In the genomic region with DNA sequence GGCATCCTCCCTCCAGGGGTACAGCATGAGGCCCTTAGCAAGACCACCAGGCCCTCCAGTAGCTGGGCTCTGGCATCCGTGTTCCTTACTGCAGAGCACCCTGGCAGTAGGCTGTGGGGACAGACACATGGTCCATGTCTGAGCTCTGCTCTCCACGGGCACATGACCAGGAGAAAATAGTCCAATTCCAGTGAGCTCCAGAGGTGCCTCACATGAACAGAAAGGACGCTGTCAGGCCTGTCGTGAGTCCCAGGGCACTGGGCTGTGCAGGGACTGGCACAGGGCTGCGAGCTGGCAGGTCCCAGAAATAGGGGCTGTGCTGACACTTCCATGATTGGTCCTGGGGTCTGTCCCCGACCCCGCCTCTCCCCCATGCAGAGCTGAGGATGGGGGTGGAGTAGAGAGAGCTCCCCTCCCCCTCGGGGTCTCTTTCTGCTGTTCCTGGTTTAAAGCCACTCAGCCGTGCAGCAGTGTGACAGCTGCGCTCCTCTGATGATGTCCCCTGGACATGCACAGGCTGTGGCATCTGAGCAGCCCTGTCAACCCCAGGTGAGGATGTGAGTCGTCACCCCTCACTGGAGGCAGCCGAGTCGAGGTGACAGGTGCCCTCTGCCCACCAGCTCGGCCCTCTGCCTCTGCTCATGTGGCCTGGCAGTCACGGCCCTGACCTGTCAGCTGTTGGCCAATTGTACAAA, we compare ENCODE assay signal across 17 cellular contexts. TPM values are rescaled to one million over a fixed set of nuclear protein-coding genes. Genes with fewer than 3 reads are reported as not detected.
"Had no signal": no experiment of that assay in that cellular context is flagged by ENCODE, and none has a peak within 500 bp of the region (broad histone marks: within the 10 kb centered on the region; RNA-seq: fewer than 3 reads in every experiment).

No MANE protein-coding gene starts in this region.

- H3K9me3 ChIP-seq: adrenal gland, gastroesophageal sphincter, mucosa of descending colon had no signal

- H3K4me3 ChIP-seq: adrenal gland, gastroesophageal sphincter, mucosa of descending colon had no signal

- H3K27ac Mint-ChIP-seq: activated CD8-positive, alpha-beta T cell treated with anti-CD3 and anti-CD28 coated beads, Interleukin-2, amount 10 ng/mL, durations not matched to agents 7 days and 5 days; activated T-helper 17 cell treated with anti-CD3 and anti-CD28 coated beads, Interleukin-2, amount 50 U/mL, for 72 hours; natural killer cell treated with Interleukin-12 subunit alpha and Interleukin-12 subunit beta and Interleukin-15 and Interleukin-18, amount 100 ng/mL, for 72 hours had no signal

- H3K36me3 ChIP-seq: adrenal gland, gastroesophageal sphincter, WERI-Rb-1 had no signal

- H3K27ac ChIP-seq: adrenal gland, gastroesophageal sphincter, WERI-Rb-1 had no signal

- H3K4me1 ChIP-seq: adrenal gland, gastroesophageal sphincter had no signal

- ATAC-seq: activated CD8-positive, alpha-beta T cell treated with anti-CD3 and anti-CD28 coated beads, Interleukin-2, amount 10 ng/mL, durations not matched to agents 7 days and 5 days; activated T-helper 17 cell treated with anti-CD3 and anti-CD28 coated beads, Interleukin-2, amount 50 U/mL, for 72 hours; gastroesophageal sphincter; mucosa of descending colon had no signal

- H3K4me3 Mint-ChIP-seq: activated CD8-positive, alpha-beta T cell treated with anti-CD3 and anti-CD28 coated beads, Interleukin-2, amount 10 ng/mL, durations not matched to agents 7 days and 5 days; activated T-helper 17 cell treated with anti-CD3 and anti-CD28 coated beads, Interleukin-2, amount 50 U/mL, for 72 hours; natural killer cell treated with Interleukin-12 subunit alpha and Interleukin-12 subunit beta and Interleukin-15 and Interleukin-18, amount 100 ng/mL, for 72 hours had no signal

- H3K27me3 ChIP-seq: adrenal gland, gastroesophageal sphincter had no signal

- H3K9me3 Mint-ChIP-seq: activated T-helper 17 cell treated with anti-CD3 and anti-CD28 coated beads, Interleukin-2, amount 50 U/mL, for 72 hours; natural killer cell treated with Interleukin-12 subunit alpha and Interleukin-12 subunit beta and Interleukin-15 and Interleukin-18, amount 100 ng/mL, for 72 hours had no signal

- H3K27me3 Mint-ChIP-seq: activated T-helper 17 cell treated with anti-CD3 and anti-CD28 coated beads, Interleukin-2, amount 50 U/mL, for 72 hours had no signal

- DNase-seq: activated CD4-positive, alpha-beta T cell treated with anti-CD3 and anti-CD28 coated beads for 4 hours; activated CD8-positive, alpha-beta T cell treated with anti-CD3 and anti-CD28 coated beads, Interleukin-2, amount 10 ng/mL, durations not matched to agents 7 days and 5 days; activated naive CD4-positive, alpha-beta T cell treated with anti-CD3 and anti-CD28 coated beads, Interleukin-2, amount 50 U/mL, for 16 hours; adrenal gland; caudate nucleus; effector memory CD4-positive, alpha-beta T cell; hippocampal formation; kidney glomerular epithelial cell; stimulated activated CD4-positive, alpha-beta T cell treated with anti-CD3 and anti-CD28 coated beads, Interleukin-4, amount 100 ng/mL, for 1 hour; stimulated activated CD8-positive, alpha-beta memory T cell treated with anti-CD3 and anti-CD28 coated beads, Interleukin-4, amount 100 ng/mL, for 48 hours; WERI-Rb-1 had no signal

- H3K4me1 Mint-ChIP-seq: activated T-helper 17 cell treated with anti-CD3 and anti-CD28 coated beads, Interleukin-2, amount 50 U/mL, for 72 hours had no signal

- FAIRE-seq: urothelium cell line had no signal

- H3K36me3 Mint-ChIP-seq: natural killer cell treated with Interleukin-12 subunit alpha and Interleukin-12 subunit beta and Interleukin-15 and Interleukin-18, amount 100 ng/mL, for 72 hours had no signal

RNA-seq across cellular contexts. Expression of gene ZNF488, which starts 25.2 kb away (rescaled TPM):
- total RNA-seq: activated CD8-positive, alpha-beta T cell treated with anti-CD3 and anti-CD28 coated beads, Interleukin-2, amount 10 ng/mL, durations not matched to agents 7 days and 5 days; natural killer cell treated with Interleukin-12 subunit alpha and Interleukin-12 subunit beta and Interleukin-15 and Interleukin-18, amount 100 ng/mL, for 72 hours; pulmonary artery endothelial cell had no signal
